20 cellular contexts compared by ENCODE assay signal in genomic region chr17:19343256-19343630, GRCh38. TPM values are rescaled to one million over a fixed set of nuclear protein-coding genes. Genes with fewer than 3 reads are reported as not detected.
DNase-seq lines count a peak whose midpoint lies in the region; ATAC-seq and TF ChIP-seq lines count a peak whose summit lies in the region.
"Had no signal": no experiment of that assay in that cellular context is flagged by ENCODE, and none has a peak within 500 bp of the region (broad histone marks: within the 10 kb centered on the region; RNA-seq: fewer than 3 reads in every experiment).

No MANE protein-coding gene starts in this region.

- peak in 1 of 2 donors; percentile 45 for DNase-seq in breast epithelium (ENCODE audit: low spot score in 2 of 2)
- DNase-seq in mammary epithelial cell, result no peak
- peak; percentile 51 for DNase-seq in chondrocyte (ENCODE audit: low spot score)
- peak in 1 of 3 donors; percentile 55 for DNase-seq in right lobe of liver
- peak; percentile 14 to 19 for DNase-seq in uterus
- no peak for DNase-seq in NCI-H2081 treated with DMSO at 0.1 percent for 48 hours (lab: John Stamatoyannopoulos, UW)
- DNase-seq in NCI-H524 (lab: John Stamatoyannopoulos, UW), result no peak
- no peak for DNase-seq in GM03348 (ENCODE audit: low spot score)
- DNase-seq: CD8-positive, alpha-beta memory T cell; DMS53; EL; GM23248; NCI-H1092 treated with DMSO at 0.1 percent for 48 hours; NCI-H2081; NCI-H446 treated with DMSO at 0.1 percent for 48 hours; NCI-H748 treated with DMSO at 0.1 percent for 48 hours; NK-92 treated with Interleukin-12 subunit alpha and Interleukin-12 subunit beta, amount 100 ng/mL, for 24 hours had no signal

- H3K9me3 ChIP-seq in breast epithelium (no peaks in the 10 kb centered on the region), mammary epithelial cell (replicated peaks; ENCODE audit: insufficient read depth, low read length) (no peaks in the 10 kb centered on the region), right lobe of liver (no peaks in the 10 kb centered on the region), uterus (no peaks in the 10 kb centered on the region)
- H3K9me3 ChIP-seq: Peyer's patch had no signal

- H3K79me2 ChIP-seq in mammary epithelial cell (ENCODE audit: insufficient read depth, low read length), result no peaks in the 10 kb centered on the region

- TF ChIP-seq POLR2A in breast epithelium (IDR thresholded peaks at IDR 0.05) (no peak), right lobe of liver (IDR thresholded peaks at IDR 0.05) (no peak), uterus (IDR thresholded peaks at IDR 0.05) (no peak)

- peaks cover 50% of the 10 kb centered on the region for H3K4me1 Mint-ChIP-seq in chondrocyte (ENCODE audit: low read depth)
- H3K4me1 Mint-ChIP-seq: CD8-positive, alpha-beta memory T cell had no signal

- no TSS peak for BruUV-seq in mammary epithelial cell (replicated peaks; lab: Mats Ljungman, UMichigan)

- H3K4me2 ChIP-seq in mammary epithelial cell (ENCODE audit: insufficient read depth, low read depth, low read length), result no peak overlapping the region

- no peak overlapping the region for H2AFZ ChIP-seq in mammary epithelial cell (ENCODE audit: low read depth, low read length)
- H2AFZ ChIP-seq: GM23248 had no signal

- no peaks in the 10 kb centered on the region for H3K36me3 Mint-ChIP-seq in chondrocyte (ENCODE audit: low read depth)

- no peak overlapping the region for H3K9ac ChIP-seq in mammary epithelial cell (ENCODE audit: insufficient read depth, low read length)
- H3K9ac ChIP-seq: GM23248 had no signal

- in situ Hi-C loops in mammary epithelial cell (cut with MboI; ENCODE audit: low sequenced_read_pairs in 2 of 2), result no loop called here

- H3K27me3 ChIP-seq in breast epithelium (no peaks in the 10 kb centered on the region), mammary epithelial cell (ENCODE audit: insufficient read depth, low read length) (no peaks in the 10 kb centered on the region), right lobe of liver (no peaks in the 10 kb centered on the region), uterus (no peaks in the 10 kb centered on the region)
- H3K27me3 ChIP-seq: Peyer's patch had no signal

- 89% methylated on average over 4 of the region's 7 CpGs for WGBS in mammary epithelial cell (ENCODE audit: low coverage, missing lambda C conversion rate)
- 36% methylated on average over 4 of the region's 7 CpGs for WGBS in right lobe of liver (ENCODE audit: insufficient coverage, low coverage, low lambda C conversion rate, missing lambda C conversion rate)

- H3K27ac ChIP-seq in breast epithelium, result peak overlapping the region; percentile 38 to 93
- H3K27ac ChIP-seq in mammary epithelial cell (ENCODE audit: insufficient read depth, low read depth, low read length), result no peak overlapping the region
- peak overlapping the region in 2 of 3 donors; percentile 82 to 88 for H3K27ac ChIP-seq in right lobe of liver
- H3K27ac ChIP-seq in uterus, result peak overlapping the region; percentile 52 to 62
- H3K27ac ChIP-seq: GM23248, Peyer's patch had no signal

- H3K4me3 Mint-ChIP-seq in chondrocyte (ENCODE audit: unreplicated experiment), result no peak overlapping the region
- H3K4me3 Mint-ChIP-seq: CD8-positive, alpha-beta memory T cell had no signal

- H4K20me1 ChIP-seq in mammary epithelial cell (ENCODE audit: insufficient read depth, low read length), result no peaks in the 10 kb centered on the region

- no peaks in the 10 kb centered on the region for H3K36me3 ChIP-seq in breast epithelium
- no peaks in the 10 kb centered on the region for H3K36me3 ChIP-seq in mammary epithelial cell (ENCODE audit: insufficient read depth, low read length)
- H3K36me3 ChIP-seq in right lobe of liver, result no peaks in the 10 kb centered on the region
- no peaks in the 10 kb centered on the region for H3K36me3 ChIP-seq in uterus
- H3K36me3 ChIP-seq: Peyer's patch had no signal

- H3K4me1 ChIP-seq in breast epithelium (peaks cover under 1 to 11% of the 10 kb centered on the region in 2 donors), mammary epithelial cell (ENCODE audit: insufficient read depth, low read length) (peaks cover 14% of the 10 kb centered on the region), right lobe of liver (peaks cover 0 to 86% (median 42%) of the 10 kb centered on the region in 4 donors), uterus (peaks cover 16 to 33% of the 10 kb centered on the region in 2 donors)

- ATAC-seq in right lobe of liver, result peak in 1 of 4 donors; percentile 3
- ATAC-seq: HCT116, Right ventricle myocardium inferior had no signal

- intact Hi-C loops in breast epithelium (cut with DNase I; ENCODE audit: low total_unique reads), result no loop called here
- intact Hi-C loops in mammary epithelial cell (cut with micrococcal nuclease), result no loop called here
- intact Hi-C loops in right lobe of liver (cut with DNase I), result no loop called here
- intact Hi-C loops in uterus (cut with DNase I; ENCODE audit: low total_unique reads), result no loop called here

- H3K27me3 Mint-ChIP-seq in chondrocyte (ENCODE audit: low read depth), result no peaks in the 10 kb centered on the region

- H3K27ac Mint-ChIP-seq in chondrocyte (ENCODE audit: unreplicated experiment), result no peak overlapping the region
- H3K27ac Mint-ChIP-seq: CD8-positive, alpha-beta memory T cell had no signal

- H3K4me3 ChIP-seq in breast epithelium, result no peak overlapping the region
- H3K4me3 ChIP-seq in mammary epithelial cell (replicated peaks in 1 of 3; ENCODE audit: insufficient read depth in 1 of 3, low read depth in 2 of 3, low read length in 3 of 3), result no peak overlapping the region
- no peak overlapping the region for H3K4me3 ChIP-seq in right lobe of liver
- no peak overlapping the region for H3K4me3 ChIP-seq in uterus
- H3K4me3 ChIP-seq: GM23248, Peyer's patch had no signal

- CTCF ChIA-PET in mammary epithelial cell (lab: Charles Lee; ENCODE audit: low non-redundant PET), result no interaction called here

- no peaks in the 10 kb centered on the region for H3K9me3 Mint-ChIP-seq in chondrocyte (ENCODE audit: low read depth)
- H3K9me3 Mint-ChIP-seq: CD8-positive, alpha-beta memory T cell had no signal

- TF ChIP-seq CTCF in breast epithelium (IDR thresholded peaks at IDR 0.05) (no peak), mammary epithelial cell (conservative IDR thresholded peaks at IDR 0.05 in 1 of 2, IDR thresholded peaks at IDR 0.05 in 1 of 2; ENCODE audit: extremely low read depth in 1 of 2, insufficient read depth in 1 of 2, low read depth in 1 of 2, low read length in 2 of 2) (no peak), chondrocyte (IDR thresholded peaks at IDR 0.05) (no peak), right lobe of liver (IDR thresholded peaks at IDR 0.05) (no peak), uterus (IDR thresholded peaks at IDR 0.05) (no peak)

- dilution Hi-C loops in mammary epithelial cell (cut with HindIII; ENCODE audit: low sequenced_read_pairs), result no loop called here

RNA-seq across cellular contexts. Expression of gene B9D1, which starts 19.3 kb away (rescaled TPM):
- total RNA-seq in breast epithelium (10 to 100 TPM; 14.4 to 29.2 (median 28.4) TPM), mammary epithelial cell (10 to 100 TPM; 21.2 to 23.2 TPM), chondrocyte (9.4 to 22.0 TPM (median 9.9 TPM) in 3 replicates), right lobe of liver (10 to 100 TPM in 2 of 6 experiments, 1 to 10 TPM in 4; 2.3 to 27.9 (median 5.7) TPM), uterus (100 to 1,000 TPM in 1 of 4 donors, 10 to 100 TPM in 2, 1 to 10 TPM in 1; 3.8 to 105 (median 25.6) TPM)
- polyA plus RNA-seq in mammary epithelial cell, result 39.0 TPM
- 25.0 TPM for polyA minus RNA-seq in mammary epithelial cell

RNA-seq across cellular contexts. Expression of gene MAPK7, which starts 35.1 kb away (rescaled TPM):
- 10 to 100 TPM; 21.4 to 39.0 (median 22.7) TPM for total RNA-seq in breast epithelium
- total RNA-seq in mammary epithelial cell, result 10 to 100 TPM; 19.1 to 21.5 TPM
- polyA plus RNA-seq in mammary epithelial cell, result 11.2 TPM
- 31.2 TPM for polyA minus RNA-seq in mammary epithelial cell
- total RNA-seq in chondrocyte, result 50.0 to 53.6 TPM (median 52.3 TPM) in 3 replicates
- 1 to 10 TPM; 5.7 to 9.2 (median 6.7) TPM for total RNA-seq in right lobe of liver
- total RNA-seq in uterus, result 10 to 100 TPM in 3 of 4 donors, 1 to 10 TPM in 1; 3.3 to 72.8 (median 18.3) TPM

RNA-seq across cellular contexts. Expression of gene MFAP4, which starts 43.7 kb away (rescaled TPM):
- total RNA-seq in breast epithelium (100 to 1,000 TPM in 2 of 3 donors, 10 to 100 TPM in 1; 45.5 to 186 (median 116) TPM), mammary epithelial cell (under 1 TPM in 1 of 2 donors, not detected in 1; 0.33 TPM), chondrocyte (307 to 312 TPM (median 310 TPM) in 3 replicates), right lobe of liver (10 to 100 TPM in 2 of 6 experiments, 1 to 10 TPM in 4; 2.3 to 12.0 (median 6.5) TPM), uterus (100 to 1,000 TPM in 2 of 4 donors, 10 to 100 TPM in 2; 81.2 to 149 (median 117) TPM)
- polyA plus RNA-seq in mammary epithelial cell, result not detected
- polyA minus RNA-seq in mammary epithelial cell, result not detected
- total RNA-seq: CD8-positive, alpha-beta memory T cell had no signal
- polyA plus RNA-seq: CD8-positive, alpha-beta memory T cell had no signal

Comparison
In these comparisons a context has a peak if more than half of its experiments do, and no peak if none do; other contexts are left out.
1. DNase-seq: peak in chondrocyte (single experiment) and uterus (2 of 2); none in mammary epithelial cell (single experiment), NCI-H2081 treated with DMSO at 0.1 percent for 48 hours (single experiment), NCI-H524 (0 of 2) and GM03348 (single experiment).